16 cellular contexts compared by ENCODE assay signal in genomic region chr11:125202362-125202880, GRCh38. TPM values are rescaled to one million over a fixed set of nuclear protein-coding genes. Genes with fewer than 3 reads are reported as not detected.
DNase-seq lines count a peak whose midpoint lies in the region; ATAC-seq and TF ChIP-seq lines count a peak whose summit lies in the region.
"Had no signal": no experiment of that assay in that cellular context is flagged by ENCODE, and none has a peak within 500 bp of the region (broad histone marks: within the 10 kb centered on the region; RNA-seq: fewer than 3 reads in every experiment).

No MANE protein-coding gene starts in this region.

- no peaks in the 10 kb centered on the region for H3K36me3 Mint-ChIP-seq in progenitor cell of endocrine pancreas (ENCODE audit: insufficient read depth)
- H3K36me3 Mint-ChIP-seq: CD14-positive monocyte had no signal

- H3K27ac ChIP-seq in SK-N-SH (ENCODE audit: low read depth in 2 of 2, low read length in 1 of 2): no peak overlapping the region
- peak overlapping the region in 3 of 4 donors; percentile 59 to 90 (median 86) for H3K27ac ChIP-seq in body of pancreas
- H3K27ac ChIP-seq in mesodermal cell (ENCODE audit: low read depth, low read length, severe bottlenecking): peak overlapping the region; percentile 88

- CTCF ChIA-PET in SK-N-SH (lab: Yijun Ruan, JAX): interaction anchor here (0.6 to 3.1 kb wide), 2 partner anchors 143 to 236 kb away, joined by 4 to 10 read pairs; no protein-coding TSS in a partner anchor

- H3K4me1 Mint-ChIP-seq in progenitor cell of endocrine pancreas (ENCODE audit: low read depth): peaks cover 65% of the 10 kb centered on the region
- H3K4me1 Mint-ChIP-seq: CD14-positive monocyte had no signal

- H3K4me2 ChIP-seq in SK-N-SH: no peak overlapping the region

- H3K36me3 ChIP-seq in SK-N-SH (replicated peaks in 1 of 2; ENCODE audit: control insufficient read depth in 1 of 2, insufficient read depth in 2 of 2, low read length in 1 of 2) (no peaks in the 10 kb centered on the region), body of pancreas (replicated peaks in 1 of 2; ENCODE audit: insufficient read depth in 1 of 2, low read depth in 2 of 2) (no peaks in the 10 kb centered on the region), mesodermal cell (ENCODE audit: control insufficient read depth, insufficient read depth, low read length) (no peaks in the 10 kb centered on the region)
- H3K36me3 ChIP-seq: MG63 had no signal

- H3F3A ChIP-seq in SK-N-SH (replicated peaks; ENCODE audit: insufficient read depth): no peaks in the 10 kb centered on the region

- TF ChIP-seq RAD21 in SK-N-SH (IDR thresholded peaks at IDR 0.05; ENCODE audit: low read length): no peak

- H3K27ac Mint-ChIP-seq in progenitor cell of endocrine pancreas: peak overlapping the region; percentile 98
- H3K27ac Mint-ChIP-seq: CD14-positive monocyte had no signal

- H3K4me1 ChIP-seq in SK-N-SH (ENCODE audit: control insufficient read depth in 1 of 2, insufficient read depth in 2 of 2, low read depth in 1 of 2, low read length in 1 of 2) (peaks cover 0 to 2% of the 10 kb centered on the region in 2 experiments; a peak in 1 of 4 replicates), body of pancreas (peaks cover 39% of the 10 kb centered on the region), mesodermal cell (ENCODE audit: control insufficient read depth, insufficient read depth, low read length, poor library complexity, severe bottlenecking) (peaks cover 31% of the 10 kb centered on the region)
- H3K4me1 ChIP-seq: Caco-2 had no signal

- no peak overlapping the region for H2AFZ ChIP-seq in SK-N-SH (ENCODE audit: low read depth)

- intact Hi-C loops in body of pancreas (cut with DNase I): no loop called here

- POLR2A ChIA-PET in SK-N-SH (lab: Yijun Ruan, JAX): no interaction called here

- no peak overlapping the region for H3K9ac ChIP-seq in SK-N-SH

- no peaks in the 10 kb centered on the region for H3K27me3 ChIP-seq in SK-N-SH (ENCODE audit: insufficient read depth)
- no peaks in the 10 kb centered on the region for H3K27me3 ChIP-seq in body of pancreas
- H3K27me3 ChIP-seq: MG63 had no signal

- no peak for TF ChIP-seq POLR2A in body of pancreas (IDR thresholded peaks at IDR 0.05)

- ATAC-seq in SK-N-SH treated with all-trans-retinoic acid at 6 μM for 48 hours (no peak), body of pancreas (no peak), GM21390 (IDR thresholded peaks at IDR 0.05; ENCODE audit: unreplicated experiment) (no peak)

- H3K4me3 Mint-ChIP-seq in progenitor cell of endocrine pancreas (ENCODE audit: low read depth): no peak overlapping the region
- H3K4me3 Mint-ChIP-seq: CD14-positive monocyte had no signal

- no peak for TF ChIP-seq EP300 in SK-N-SH (IDR thresholded peaks at IDR 0.05; ENCODE audit: borderline replicate concordance in 1 of 2, low read depth in 1 of 2, low read length in 1 of 2)

- H3K27me3 Mint-ChIP-seq in progenitor cell of endocrine pancreas: no peaks in the 10 kb centered on the region

- H3K9me3 Mint-ChIP-seq in progenitor cell of endocrine pancreas (ENCODE audit: low read depth): no peaks in the 10 kb centered on the region

- H3K9me2 ChIP-seq in SK-N-SH: no peaks in the 10 kb centered on the region

- H3K9me3 ChIP-seq in SK-N-SH (no peaks in the 10 kb centered on the region), body of pancreas (no peaks in the 10 kb centered on the region), mesodermal cell (ENCODE audit: control insufficient read depth, low read length) (no peaks in the 10 kb centered on the region)
- H3K9me3 ChIP-seq: Caco-2, MG63 had no signal

- H4K20me1 ChIP-seq in SK-N-SH (ENCODE audit: insufficient read depth): no peaks in the 10 kb centered on the region

- DNase-seq in SK-N-SH (peak; percentile 35), body of pancreas (no peak), progenitor cell of endocrine pancreas (ENCODE audit: low spot score, unreplicated experiment) (no peak), medulla oblongata (ENCODE audit: extremely low spot score) (no peak)
- no peak for DNase-seq in activated T-cell treated with anti-CD3 and anti-CD28 coated beads, Interleukin-2, amount 50 U/mL, for 1 hour
- DNase-seq: 8988T, Caco-2, MG63, NCI-H1105, NCI-H187 treated with DMSO at 0.1 percent for 48 hours, NCI-H510A, NCI-H82 had no signal

- H3K79me2 ChIP-seq in SK-N-SH (ENCODE audit: insufficient read depth): no peaks in the 10 kb centered on the region

- 29% methylated on average over 3 of the region's 4 CpGs for WGBS in SK-N-SH (ENCODE audit: low lambda C conversion rate)
- 48 to 60% methylated on average over 1 to 4 of the region's 4 CpGs for WGBS in body of pancreas, 2 donors
- 73 to 100% methylated on average over 2 to 3 of the region's 4 CpGs for WGBS in mesodermal cell (ENCODE audit: insufficient coverage in 2 of 2), 2 experiments

- TF ChIP-seq CTCF in SK-N-SH (IDR thresholded peaks at IDR 0.05) (no peak), body of pancreas (IDR thresholded peaks at IDR 0.05) (no peak), progenitor cell of endocrine pancreas (IDR thresholded peaks at IDR 0.05; ENCODE audit: unreplicated experiment) (no peak)

- no peak overlapping the region for H3K4me3 ChIP-seq in SK-N-SH (ENCODE audit: low read depth in 2 of 2, low read length in 1 of 2)
- no peak overlapping the region for H3K4me3 ChIP-seq in body of pancreas
- no peak overlapping the region for H3K4me3 ChIP-seq in mesodermal cell (ENCODE audit: extremely low read depth, insufficient read depth, low read length, poor library complexity, severe bottlenecking)
- H3K4me3 ChIP-seq: MG63 had no signal

TF ChIP-seq in SK-N-SH, 30 proteins besides CTCF, POLR2A, EP300 and RAD21:
- TF ChIP-seq JUND (IDR thresholded peaks at IDR 0.05) (no peak), RXRA (IDR thresholded peaks at IDR 0.05; ENCODE audit: borderline replicate concordance, low read depth) (no peak), MAX (IDR thresholded peaks at IDR 0.05; ENCODE audit: low read depth) (no peak), CHD2 (IDR thresholded peaks at IDR 0.05; ENCODE audit: low read length, partially characterized antibody) (no peak), YY1 (IDR thresholded peaks at IDR 0.05; ENCODE audit: low read depth) (no peak)

TF ChIP-seq in SK-N-SH treated with all-trans-retinoic acid at 6 μM for 48 hours, 23 proteins besides CTCF, POLR2A, EP300 and RAD21 (continues in another document):
- TF ChIP-seq BACH2 (CRISPR knock-in tag; IDR thresholded peaks at IDR 0.05; ENCODE audit: borderline replicate concordance): no peak
- no peak for TF ChIP-seq POU6F1 (CRISPR knock-in tag; IDR thresholded peaks at IDR 0.05; ENCODE audit: borderline replicate concordance, low read depth)
- no peak for TF ChIP-seq GLIS3 (CRISPR knock-in tag; IDR thresholded peaks at IDR 0.05)
- no peak for TF ChIP-seq CREB5 (CRISPR knock-in tag; IDR thresholded peaks at IDR 0.05; ENCODE audit: low read depth)
- no peak for TF ChIP-seq CSRNP3 (CRISPR knock-in tag; IDR thresholded peaks at IDR 0.05)
- no peak for TF ChIP-seq RARB (CRISPR knock-in tag; IDR thresholded peaks at IDR 0.05)

RNA-seq across cellular contexts. Expression of gene PKNOX2, which starts 37.9 kb away (rescaled TPM):
- polyA plus RNA-seq in SK-N-SH (2012; rRNA removed): 0.02 TPM in 1 of 2 replicates, not detected in the other
- polyA plus RNA-seq in SK-N-SH (2012; cell fraction: cytosol; rRNA removed): 0.01 and 0.03 TPM in 2 replicates
- polyA plus RNA-seq in SK-N-SH (2012; cell fraction: nucleus; rRNA removed): not detected in 2 replicates
- 1 to 10 TPM; 4.2 to 4.9 TPM for total RNA-seq in body of pancreas
- polyA plus RNA-seq in mesodermal cell (2013, experiment 1 of 2): 10.9 TPM
- 10.0 TPM for polyA plus RNA-seq in mesodermal cell (2013, experiment 2 of 2)
- 32.8 and 39.9 TPM in 2 replicates for total RNA-seq in progenitor cell of endocrine pancreas
- total RNA-seq: Caco-2 had no signal
- polyA plus RNA-seq: CD14-positive monocyte had no signal

Comparison
In these comparisons a context has a peak if more than half of its experiments do, and no peak if none do; other contexts are left out.
1. H3K27ac ChIP-seq: peak in body of pancreas (3 of 4) and mesodermal cell (single experiment); none in SK-N-SH (0 of 2).